ENCODE assay signal across 8 cellular contexts in genomic region chr6:12009180-12009748, GRCh38. TPM values are rescaled to one million over a fixed set of nuclear protein-coding genes. Genes with fewer than 3 reads are reported as not detected.
DNase-seq lines count a peak whose midpoint lies in the region; ATAC-seq, FAIRE-seq and TF ChIP-seq lines count a peak whose summit lies in the region.

No MANE protein-coding gene starts in this region.

- no peak for TF ChIP-seq POLR2A in heart left ventricle (IDR thresholded peaks at IDR 0.05)

- intact Hi-C loops in heart left ventricle (cut with DNase I) (loop anchor here in 4 of 10 donors (2.0 to 10.0 kb wide), 3 partner anchors 184 to 308 kb away; no protein-coding TSS in a partner anchor), cardiac septum (cut with DNase I) (loop anchor here (1.0 to 5.0 kb wide), 3 partner anchors 42 to 239 kb away; no protein-coding TSS in a partner anchor), lower lobe of right lung (cut with DNase I) (no loop called here), upper lobe of right lung (cut with DNase I) (no loop called here)

- TF ChIP-seq CTCF in heart left ventricle (IDR thresholded peaks at IDR 0.05) (no peak), astrocyte (IDR thresholded peaks at IDR 0.05; ENCODE audit: insufficient read depth, low read depth, low read length) (no peak), lower lobe of right lung (IDR thresholded peaks at IDR 0.05) (no peak), upper lobe of right lung (IDR thresholded peaks at IDR 0.05) (no peak)

- H3K36me3 ChIP-seq in heart left ventricle (no peaks in the 10 kb centered on the region), astrocyte (ENCODE audit: insufficient read depth, low read length) (no peaks in the 10 kb centered on the region), lower lobe of right lung (no peaks in the 10 kb centered on the region), upper lobe of right lung (no peaks in the 10 kb centered on the region)

- peaks cover 2% of the 10 kb centered on the region for H3K4me1 Mint-ChIP-seq in astrocyte (ENCODE audit: low read depth, unreplicated experiment)

- peak overlapping the region in 11 of 12 donors; percentile 42 to 98 (median 80) for H3K4me3 ChIP-seq in heart left ventricle
- H3K4me3 ChIP-seq in astrocyte (ENCODE audit: insufficient read depth, low read depth, low read length), result peak overlapping the region; percentile 77
- peak overlapping the region; percentile 73 for H3K4me3 ChIP-seq in lower lobe of right lung
- H3K4me3 ChIP-seq in upper lobe of right lung, result peak overlapping the region; percentile 75

- no peaks in the 10 kb centered on the region for H3K27me3 Mint-ChIP-seq in astrocyte (ENCODE audit: low read depth, unreplicated experiment)

- H3K79me2 ChIP-seq in astrocyte (ENCODE audit: insufficient read depth, low read length), result peaks cover 22% of the 10 kb centered on the region

- DNase-seq in heart left ventricle (no peak), cardiac septum (ENCODE audit: low spot score) (no peak), astrocyte (ENCODE audit: low read depth) (no peak), lower lobe of right lung (no peak), upper lobe of right lung (no peak), T1000 (lab: John Stamatoyannopoulos, UW) (no peak)

- H3K9ac ChIP-seq in astrocyte (ENCODE audit: low read length), result peak overlapping the region; percentile 99

- no peak for ATAC-seq in heart left ventricle
- ATAC-seq in lower lobe of right lung, result no peak
- no peak for ATAC-seq in upper lobe of right lung
- ATAC-seq in HG03095 (IDR thresholded peaks at IDR 0.05; ENCODE audit: unreplicated experiment), result no peak
- no peak for ATAC-seq in GM21515 (IDR thresholded peaks at IDR 0.05; ENCODE audit: unreplicated experiment)

- H3K4me2 ChIP-seq in astrocyte (ENCODE audit: low read length), result peak overlapping the region; percentile 92

- peak overlapping the region; percentile 19 for H2AFZ ChIP-seq in astrocyte (ENCODE audit: low read depth, low read length)

- no peaks in the 10 kb centered on the region for H3K27me3 ChIP-seq in heart left ventricle
- no peaks in the 10 kb centered on the region for H3K27me3 ChIP-seq in astrocyte (ENCODE audit: insufficient read depth, low read length)
- no peaks in the 10 kb centered on the region for H3K27me3 ChIP-seq in lower lobe of right lung (ENCODE audit: low read depth)
- H3K27me3 ChIP-seq in upper lobe of right lung, result no peaks in the 10 kb centered on the region

- no peaks in the 10 kb centered on the region for H4K20me1 ChIP-seq in astrocyte (ENCODE audit: insufficient read depth, low read length)

- peak overlapping the region; percentile 84 for H3K4me3 Mint-ChIP-seq in astrocyte (ENCODE audit: unreplicated experiment)

- H3K36me3 Mint-ChIP-seq in astrocyte (ENCODE audit: low read depth, unreplicated experiment), result no peaks in the 10 kb centered on the region

- 0 to 1% (median 1%) methylated on average over 18 to 29 of the region's 29 CpGs for WGBS in heart left ventricle, 4 donors

- no peaks in the 10 kb centered on the region for H3K9me3 Mint-ChIP-seq in astrocyte (ENCODE audit: unreplicated experiment)

- FAIRE-seq in astrocyte (lab: Jason Lieb, UNC), result no peak

- H3K4me1 ChIP-seq in heart left ventricle (peaks cover 0 to 37% (median 19%) of the 10 kb centered on the region in 12 donors), astrocyte (ENCODE audit: insufficient read depth, low read length) (peaks cover 21% of the 10 kb centered on the region), lower lobe of right lung (peaks cover 33% of the 10 kb centered on the region), upper lobe of right lung (peaks cover 33% of the 10 kb centered on the region)

- H3K27ac ChIP-seq in heart left ventricle (peak overlapping the region; percentile 66 to 100 (median 96)), astrocyte (ENCODE audit: low read depth, low read length) (peak overlapping the region; percentile 97), lower lobe of right lung (peak overlapping the region; percentile 96), upper lobe of right lung (peak overlapping the region; percentile 95)

- peaks cover 0 to 1% (median 0%) of the 10 kb centered on the region in 12 donors for H3K9me3 ChIP-seq in heart left ventricle
- no peaks in the 10 kb centered on the region for H3K9me3 ChIP-seq in astrocyte (ENCODE audit: insufficient read depth, low read depth, low read length)
- H3K9me3 ChIP-seq in lower lobe of right lung, result no peaks in the 10 kb centered on the region
- no peaks in the 10 kb centered on the region for H3K9me3 ChIP-seq in upper lobe of right lung

- H3K27ac Mint-ChIP-seq in astrocyte (ENCODE audit: unreplicated experiment), result peak overlapping the region; percentile 47

RNA-seq across cellular contexts. Expression of gene HIVEP1, which starts 2.8 kb away (rescaled TPM):
- total RNA-seq in heart left ventricle (10 to 100 TPM in 8 of 9 donors, 1 to 10 TPM in 1; 10.0 to 22.8 (median 13.7) TPM), cardiac septum (17.8 TPM), astrocyte (46.9 and 48.9 TPM in 2 replicates), lower lobe of right lung (22.8 TPM), upper lobe of right lung (25.7 TPM)
- 1 to 10 TPM; 3.5 to 5.5 TPM for polyA plus RNA-seq in heart left ventricle
